In genomic region chr6:127435717-127436220, GRCh38 we compare ENCODE assay signal across 2 cellular contexts.
TF ChIP-seq lines count a peak whose summit lies in the region.

No MANE protein-coding gene starts in this region.

TF ChIP-seq in HepG2, 621 proteins besides CTCF, POLR2A, EP300 and RAD21:
- TF ChIP-seq ZNF781 (CRISPR knock-in tag; IDR thresholded peaks at IDR 0.05; ENCODE audit: borderline replicate concordance, not compliant biosample characterization) (no peak), ZNF747 (CRISPR knock-in tag; IDR thresholded peaks at IDR 0.05; ENCODE audit: borderline replicate concordance) (no peak), ZFP37 (CRISPR knock-in tag; IDR thresholded peaks at IDR 0.05; ENCODE audit: borderline replicate concordance) (no peak), ATF1 (CRISPR knock-in tag; IDR thresholded peaks at IDR 0.05) (no peak), MAFF (IDR thresholded peaks at IDR 0.05; ENCODE audit: low read depth, low read length) (peak; percentile 75), JUND (CRISPR knock-in tag; IDR thresholded peaks at IDR 0.05) (no peak), MAFK (conservative IDR thresholded peaks at IDR 0.05 in 1 of 2, IDR thresholded peaks at IDR 0.05 in 1 of 2; ENCODE audit: low read length in 2 of 2) (peak; percentile 56 to 72)

TF ChIP-seq in K562, 482 proteins besides CTCF, POLR2A, EP300 and RAD21:
- 0 out of 2 replicates have a peak, but pooled peaks have one; percentile 13 for TF ChIP-seq MAFG (tag; conservative IDR thresholded peaks at IDR 0.05)
- TF ChIP-seq SREBF1 (IDR thresholded peaks at IDR 0.05; ENCODE audit: borderline replicate concordance, low read depth, low read length): no peak
- TF ChIP-seq, protein P1, sequence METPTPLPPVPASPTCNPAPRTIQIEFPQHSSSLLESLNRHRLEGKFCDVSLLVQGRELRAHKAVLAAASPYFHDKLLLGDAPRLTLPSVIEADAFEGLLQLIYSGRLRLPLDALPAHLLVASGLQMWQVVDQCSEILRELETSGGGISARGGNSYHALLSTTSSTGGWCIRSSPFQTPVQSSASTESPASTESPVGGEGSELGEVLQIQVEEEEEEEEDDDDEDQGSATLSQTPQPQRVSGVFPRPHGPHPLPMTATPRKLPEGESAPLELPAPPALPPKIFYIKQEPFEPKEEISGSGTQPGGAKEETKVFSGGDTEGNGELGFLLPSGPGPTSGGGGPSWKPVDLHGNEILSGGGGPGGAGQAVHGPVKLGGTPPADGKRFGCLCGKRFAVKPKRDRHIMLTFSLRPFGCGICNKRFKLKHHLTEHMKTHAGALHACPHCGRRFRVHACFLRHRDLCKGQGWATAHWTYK (CRISPR knock-in tag; IDR thresholded peaks at IDR 0.05): no peak
- TF ChIP-seq NCOA2 (IDR thresholded peaks at IDR 0.05; ENCODE audit: partially characterized antibody in 2 of 2): no peak
- TF ChIP-seq POLR2AphosphoS5 (IDR thresholded peaks at IDR 0.05; ENCODE audit: control insufficient read depth, insufficient read depth, low read depth, low read length): no peak
- TF ChIP-seq HDAC6 (IDR thresholded peaks at IDR 0.05; ENCODE audit: low read depth, low read length): no peak
- TF ChIP-seq TEAD1 (CRISPR knock-in tag; IDR thresholded peaks at IDR 0.05): no peak
